26 cellular contexts compared by ENCODE assay signal in the genomic region with DNA sequence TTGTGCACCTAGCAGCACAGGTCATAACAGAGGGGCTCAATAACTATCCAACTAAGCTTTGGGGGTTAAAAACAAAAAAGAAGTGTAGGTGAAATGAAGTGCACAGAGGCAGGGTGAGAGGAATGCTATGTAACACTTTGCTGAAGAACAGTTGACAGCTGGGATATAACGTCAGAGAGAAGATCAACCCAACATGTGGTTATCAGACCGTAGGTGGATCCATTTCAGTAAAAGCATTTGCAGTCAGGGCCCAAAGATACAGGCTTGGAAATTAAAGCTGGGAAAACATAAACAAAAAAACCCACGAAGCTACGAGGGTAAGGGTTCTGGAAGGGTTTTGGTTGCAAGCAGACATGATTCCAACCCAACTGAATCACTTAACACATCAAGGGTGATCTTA.
"Had no signal": no experiment of that assay in that cellular context is flagged by ENCODE, and none has a peak within 500 bp of the region (broad histone marks: within the 10 kb centered on the region; RNA-seq: fewer than 3 reads in every experiment).

No MANE protein-coding gene starts in this region.

- DNase-seq: activated CD4-positive, alpha-beta memory T cell treated with anti-CD3 and anti-CD28 coated beads, Interleukin-2, amount 10 ng/mL, durations not matched to agents 7 days and 5 days; activated CD4-positive, alpha-beta T cell treated with anti-CD3 and anti-CD28 coated beads for 36 hours; activated CD4-positive, alpha-beta T cell treated with anti-CD3 and anti-CD28 coated beads, Interleukin-2, amount 10 ng/mL, durations not matched to agents 7 days and 5 days; activated CD4-positive, alpha-beta T cell treated with anti-CD3 and anti-CD28 coated beads, Interleukin-2, amount 50 U/mL, for 4 hours; activated CD4-positive, CD25-positive, alpha-beta regulatory T cell; activated CD4-positive, CD25-positive, alpha-beta regulatory T cell treated with anti-CD3 and anti-CD28 coated beads, Interleukin-2, amount 50 U/mL, for 72 hours; activated CD8-positive, alpha-beta memory T cell treated with anti-CD3 and anti-CD28 coated beads, Interleukin-2, amount 50 U/mL, for 48 hours; activated gamma-delta T cell treated with Interleukin-2 at 50 U/mL for 16 hours; activated naive CD4-positive, alpha-beta T cell treated with anti-CD3 and anti-CD28 coated beads for 36 hours; activated naive CD8-positive, alpha-beta T cell treated with anti-CD3 and anti-CD28 coated beads, Interleukin-2, amount 10 ng/mL, durations not matched to agents 7 days and 5 days; activated T-cell treated with anti-CD3 and anti-CD28 coated beads for 4 hours; activated T-cell treated with anti-CD3 and anti-CD28 coated beads, Interleukin-2, amount 50 U/mL, for 24 hours; activated T-cell treated with anti-CD3 and anti-CD28 coated beads, Interleukin-2, amount 50 U/mL, for 72 hours; central memory CD4-positive, alpha-beta T cell; cerebellar nuclear complex; dorsolateral prefrontal cortex; effector memory CD4-positive, alpha-beta T cell; endodermal cell; head of caudate nucleus; T-helper 2 cell had no signal

- H3K27ac ChIP-seq: ascending aorta, breast epithelium, cardiac muscle cell, coronary artery, dorsolateral prefrontal cortex had no signal

- H3K36me3 ChIP-seq: ascending aorta, breast epithelium, cardiac muscle cell had no signal

- H3K4me3 ChIP-seq: ascending aorta, breast epithelium, cardiac muscle cell, coronary artery, dorsolateral prefrontal cortex had no signal

- H3K27me3 ChIP-seq: ascending aorta, breast epithelium, cardiac muscle cell, dorsolateral prefrontal cortex had no signal

- H3K4me1 ChIP-seq: ascending aorta, breast epithelium had no signal

- ATAC-seq: activated CD4-positive, alpha-beta T cell treated with anti-CD3 and anti-CD28 coated beads for 36 hours; activated naive CD4-positive, alpha-beta T cell treated with anti-CD3 and anti-CD28 coated beads, Interleukin-2, amount 50 U/mL, for 72 hours; activated T-cell treated with anti-CD3 and anti-CD28 coated beads, Interleukin-2, amount 50 U/mL, for 72 hours; esophagus mucosa had no signal

- H3K9me3 ChIP-seq: ascending aorta had no signal
